1 cellular context compared by ENCODE assay signal in the genomic region with DNA sequence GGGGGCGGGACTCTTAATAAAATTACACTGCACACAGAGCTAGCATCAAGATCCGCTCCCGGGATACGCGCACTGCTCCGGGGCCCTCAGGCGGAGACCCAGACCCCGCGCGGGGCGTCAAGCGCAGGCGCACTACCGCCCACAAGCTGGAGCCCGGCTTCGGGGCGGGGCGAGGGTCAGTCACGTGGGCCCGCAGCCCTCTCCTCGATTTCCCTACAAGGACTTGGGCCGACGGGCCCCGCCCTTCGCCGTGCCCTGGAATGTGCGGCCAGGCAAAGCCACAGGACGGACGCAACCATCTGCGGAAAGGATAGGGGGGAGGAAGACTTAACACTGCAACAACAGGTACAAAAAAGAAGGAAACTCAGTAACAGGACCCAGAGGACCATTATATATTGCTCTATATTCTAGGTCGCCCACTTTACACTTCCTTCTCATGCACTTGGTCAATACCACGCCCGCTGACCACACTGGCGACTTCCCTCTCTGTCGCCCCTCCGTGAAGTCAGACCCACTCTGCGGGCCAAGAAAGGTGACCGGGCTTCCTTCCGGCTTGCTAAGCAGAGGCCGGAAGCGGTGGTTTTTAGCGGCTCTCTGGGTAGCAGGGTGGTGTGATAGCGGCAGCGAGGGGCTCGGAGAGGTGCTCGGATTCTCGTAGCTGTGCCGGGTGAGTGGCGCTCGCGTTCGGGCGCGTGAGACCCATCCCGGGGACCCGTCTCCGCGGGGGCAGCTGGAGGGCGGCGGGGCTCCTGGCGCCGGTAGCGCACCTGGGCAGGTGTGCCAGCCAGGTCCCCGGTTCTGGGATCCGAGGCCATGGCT.
TF ChIP-seq lines count a peak whose summit lies in the region.

A gene (plus strand): TSS at position 559 of the 819 bp plus-strand sequence. CDS start 5,447 bp downstream, outside the sequence.

TF ChIP-seq in SK-N-SH, 30 proteins besides CTCF, POLR2A, EP300 and RAD21 (continued from another document):
- TF ChIP-seq, protein P1, sequence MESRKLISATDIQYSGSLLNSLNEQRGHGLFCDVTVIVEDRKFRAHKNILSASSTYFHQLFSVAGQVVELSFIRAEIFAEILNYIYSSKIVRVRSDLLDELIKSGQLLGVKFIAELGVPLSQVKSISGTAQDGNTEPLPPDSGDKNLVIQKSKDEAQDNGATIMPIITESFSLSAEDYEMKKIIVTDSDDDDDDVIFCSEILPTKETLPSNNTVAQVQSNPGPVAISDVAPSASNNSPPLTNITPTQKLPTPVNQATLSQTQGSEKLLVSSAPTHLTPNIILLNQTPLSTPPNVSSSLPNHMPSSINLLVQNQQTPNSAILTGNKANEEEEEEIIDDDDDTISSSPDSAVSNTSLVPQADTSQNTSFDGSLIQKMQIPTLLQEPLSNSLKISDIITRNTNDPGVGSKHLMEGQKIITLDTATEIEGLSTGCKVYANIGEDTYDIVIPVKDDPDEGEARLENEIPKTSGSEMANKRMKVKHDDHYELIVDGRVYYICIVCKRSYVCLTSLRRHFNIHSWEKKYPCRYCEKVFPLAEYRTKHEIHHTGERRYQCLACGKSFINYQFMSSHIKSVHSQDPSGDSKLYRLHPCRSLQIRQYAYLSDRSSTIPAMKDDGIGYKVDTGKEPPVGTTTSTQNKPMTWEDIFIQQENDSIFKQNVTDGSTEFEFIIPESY (IDR thresholded peaks at IDR 0.05; ENCODE audit: borderline replicate concordance, low read depth) = no peak
- peak; percentile 73 for TF ChIP-seq NRF1 (IDR thresholded peaks at IDR 0.05; ENCODE audit: low read depth, low read length)
- TF ChIP-seq POLR2AphosphoS5 (IDR thresholded peaks at IDR 0.05; ENCODE audit: low read depth, low read length) = peak; percentile 95
- TF ChIP-seq, protein P2, sequence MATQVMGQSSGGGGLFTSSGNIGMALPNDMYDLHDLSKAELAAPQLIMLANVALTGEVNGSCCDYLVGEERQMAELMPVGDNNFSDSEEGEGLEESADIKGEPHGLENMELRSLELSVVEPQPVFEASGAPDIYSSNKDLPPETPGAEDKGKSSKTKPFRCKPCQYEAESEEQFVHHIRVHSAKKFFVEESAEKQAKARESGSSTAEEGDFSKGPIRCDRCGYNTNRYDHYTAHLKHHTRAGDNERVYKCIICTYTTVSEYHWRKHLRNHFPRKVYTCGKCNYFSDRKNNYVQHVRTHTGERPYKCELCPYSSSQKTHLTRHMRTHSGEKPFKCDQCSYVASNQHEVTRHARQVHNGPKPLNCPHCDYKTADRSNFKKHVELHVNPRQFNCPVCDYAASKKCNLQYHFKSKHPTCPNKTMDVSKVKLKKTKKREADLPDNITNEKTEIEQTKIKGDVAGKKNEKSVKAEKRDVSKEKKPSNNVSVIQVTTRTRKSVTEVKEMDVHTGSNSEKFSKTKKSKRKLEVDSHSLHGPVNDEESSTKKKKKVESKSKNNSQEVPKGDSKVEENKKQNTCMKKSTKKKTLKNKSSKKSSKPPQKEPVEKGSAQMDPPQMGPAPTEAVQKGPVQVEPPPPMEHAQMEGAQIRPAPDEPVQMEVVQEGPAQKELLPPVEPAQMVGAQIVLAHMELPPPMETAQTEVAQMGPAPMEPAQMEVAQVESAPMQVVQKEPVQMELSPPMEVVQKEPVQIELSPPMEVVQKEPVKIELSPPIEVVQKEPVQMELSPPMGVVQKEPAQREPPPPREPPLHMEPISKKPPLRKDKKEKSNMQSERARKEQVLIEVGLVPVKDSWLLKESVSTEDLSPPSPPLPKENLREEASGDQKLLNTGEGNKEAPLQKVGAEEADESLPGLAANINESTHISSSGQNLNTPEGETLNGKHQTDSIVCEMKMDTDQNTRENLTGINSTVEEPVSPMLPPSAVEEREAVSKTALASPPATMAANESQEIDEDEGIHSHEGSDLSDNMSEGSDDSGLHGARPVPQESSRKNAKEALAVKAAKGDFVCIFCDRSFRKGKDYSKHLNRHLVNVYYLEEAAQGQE (IDR thresholded peaks at IDR 0.05; ENCODE audit: low read depth, low read length) = peak; percentile 55; the same call in 1 of the 2 replicates
- peak; percentile 82 for TF ChIP-seq GABPA (IDR thresholded peaks at IDR 0.05; ENCODE audit: low read depth)
